In genomic region chr11:123588117-123588815, GRCh38 we compare ENCODE assay signal across 29 cellular contexts.
A peak's percentile ranks its signal among the peaks of the same experiment; 100 is the strongest.
DNase-seq lines count a peak whose midpoint lies in the region; ATAC-seq, FAIRE-seq and TF ChIP-seq lines count a peak whose summit lies in the region.
"Had no signal": no experiment of that assay in that cellular context is flagged by ENCODE, and none has a peak within 500 bp of the region (broad histone marks: within the 10 kb centered on the region; RNA-seq: fewer than 3 reads in every experiment).

No MANE protein-coding gene starts in this region.

- no peak for TF ChIP-seq RAD21 in A549 (conservative IDR thresholded peaks at IDR 0.05 in 1 of 2, IDR thresholded peaks at IDR 0.05 in 1 of 2)

- no peaks in the 10 kb centered on the region for H3K36me3 Mint-ChIP-seq in neural crest cell (ENCODE audit: low read depth)

- peak overlapping the region; percentile 93 for H3K4me2 ChIP-seq in A549

- peaks cover 14% of the 10 kb centered on the region for H3K4me1 Mint-ChIP-seq in neural crest cell
- H3K4me1 Mint-ChIP-seq: B cell, immature natural killer cell had no signal

- peak; percentile 78 for FAIRE-seq in A549 (lab: Jason Lieb, UNC)
- FAIRE-seq: frontal cortex had no signal

- H3K4me3 Mint-ChIP-seq in neural crest cell = no peak overlapping the region
- H3K4me3 Mint-ChIP-seq: B cell; effector memory CD8-positive, alpha-beta T cell; immature natural killer cell had no signal

- H3K9ac ChIP-seq in endocrine pancreas (ENCODE audit: control insufficient read depth, insufficient read depth, low read length) = peak overlapping the region; percentile 14

- peak overlapping the region; percentile 97 for H3K27ac ChIP-seq in A549
- H3K27ac ChIP-seq: brain microvascular endothelial cell, esophagus squamous epithelium, HL-60, psoas muscle had no signal

- H3K36me3 ChIP-seq in endocrine pancreas (ENCODE audit: control insufficient read depth, insufficient read depth, low read length) = no peaks in the 10 kb centered on the region
- H3K36me3 ChIP-seq: brain microvascular endothelial cell, esophagus squamous epithelium, HAP-1 had no signal

- H3K9me3 ChIP-seq in A549 (no peaks in the 10 kb centered on the region), endocrine pancreas (ENCODE audit: control insufficient read depth, low read length) (no peaks in the 10 kb centered on the region)
- H3K9me3 ChIP-seq: esophagus squamous epithelium, HAP-1, psoas muscle had no signal

- DNase-seq in A549 (ENCODE audit: low read depth in 1 of 2, low spot score in 1 of 2) (peak; percentile 83 to 93), HuH-7.5 (ENCODE audit: low spot score) (peak; percentile 72), neural crest cell (ENCODE audit: low read depth, low spot score) (no peak), C1 segment of cervical spinal cord (lab: John Stamatoyannopoulos, UW) (no peak), GDM1 (lab: John Stamatoyannopoulos, UW) (no peak)
- DNase-seq: activated CD4-positive, CD25-positive, alpha-beta regulatory T cell treated with anti-CD3 and anti-CD28 coated beads, Interleukin-2, amount 50 U/mL, for 72 hours; activated CD8-positive, alpha-beta memory T cell treated with anti-CD3 and anti-CD28 coated beads for 24 hours; activated gamma-delta T cell treated with Interleukin-2 at 50 U/mL for 16 hours; activated T-cell treated with anti-CD3 and anti-CD28 coated beads, Interleukin-2, amount 50 U/mL, for 1 hour; brain microvascular endothelial cell; effector memory CD8-positive, alpha-beta T cell; esophagus squamous epithelium; immature natural killer cell; NCI-H1105 treated with DMSO at 0.1 percent for 48 hours; NCI-H2029 treated with DMSO at 0.1 percent for 48 hours; NCI-H226; OCI-M1; stimulated activated CD8-positive, alpha-beta memory T cell treated with anti-CD3 and anti-CD28 coated beads, Interleukin-4, amount 100 ng/mL, for 48 hours; T1000; trophoblast cell had no signal

- peak overlapping the region; percentile 57 for H3K27ac Mint-ChIP-seq in neural crest cell (ENCODE audit: unreplicated experiment)
- H3K27ac Mint-ChIP-seq: B cell, immature natural killer cell had no signal

- no peaks in the 10 kb centered on the region for H3K9me3 Mint-ChIP-seq in neural crest cell
- H3K9me3 Mint-ChIP-seq: effector memory CD8-positive, alpha-beta T cell; immature natural killer cell had no signal

- 1% methylated on average over 10 of the region's 14 CpGs for WGBS in A549 (ENCODE audit: missing lambda C conversion rate)

- H3K27me3 Mint-ChIP-seq in neural crest cell (ENCODE audit: low read depth) = no peaks in the 10 kb centered on the region
- H3K27me3 Mint-ChIP-seq: B cell; effector memory CD8-positive, alpha-beta T cell had no signal

- peaks cover 84% of the 10 kb centered on the region for H3K4me1 ChIP-seq in A549
- H3K4me1 ChIP-seq in endocrine pancreas (ENCODE audit: control insufficient read depth, insufficient read depth, low read length) = no peaks in the 10 kb centered on the region

- CTCF ChIA-PET in A549 (lab: Yijun Ruan, JAX) = interaction anchor here (1.1 kb wide), 1 partner anchor 11 kb away, joined by 5 read pairs; no protein-coding TSS in a partner anchor

- peak; percentile 64 to 81; a peak in 3 of 5 replicates for TF ChIP-seq EP300 in A549 (IDR thresholded peaks at IDR 0.05)

- H3K4me3 ChIP-seq in A549 = peak overlapping the region; percentile 14; the same call in 1 of the 3 replicates
- H3K4me3 ChIP-seq in endocrine pancreas (ENCODE audit: control insufficient read depth, insufficient read depth, low read length) = peak overlapping the region; percentile 25
- H3K4me3 ChIP-seq: esophagus squamous epithelium, HAP-1, psoas muscle had no signal

- peak; percentile 45 to 73 for ATAC-seq in A549
- ATAC-seq in HG02798 (IDR thresholded peaks at IDR 0.05; ENCODE audit: poor library complexity, unreplicated experiment) = no peak
- no peak for ATAC-seq in GM21390 (IDR thresholded peaks at IDR 0.05; ENCODE audit: unreplicated experiment)
- ATAC-seq: effector memory CD8-positive, alpha-beta T cell; psoas muscle; Right ventricle myocardium inferior had no signal

- POLR2A ChIA-PET in A549 (lab: Yijun Ruan, JAX) = no interaction called here

- no peak for TF ChIP-seq POLR2A in A549 (IDR thresholded peaks at IDR 0.05; ENCODE audit: low read length)

- H3K27me3 ChIP-seq in endocrine pancreas (ENCODE audit: control insufficient read depth, insufficient read depth, low read length) = no peaks in the 10 kb centered on the region
- H3K27me3 ChIP-seq: brain microvascular endothelial cell, esophagus squamous epithelium had no signal

- no peak for TF ChIP-seq CTCF in A549 (IDR thresholded peaks at IDR 0.05)
- TF ChIP-seq CTCF in neural crest cell (conservative IDR thresholded peaks at IDR 0.05) = no peak

TF ChIP-seq in A549, 52 proteins besides CTCF, POLR2A, EP300 and RAD21:
- TF ChIP-seq FOXS1 (CRISPR knock-in tag; IDR thresholded peaks at IDR 0.05) = no peak
- TF ChIP-seq ZSCAN20 (CRISPR knock-in tag; IDR thresholded peaks at IDR 0.05) = no peak
- TF ChIP-seq JUN (IDR thresholded peaks at IDR 0.05) = peak; percentile 40 to 65; a peak in 4 of 5 replicates
- TF ChIP-seq ZFP36 (IDR thresholded peaks at IDR 0.05; ENCODE audit: borderline replicate concordance, partially characterized antibody) = no peak
- TF ChIP-seq HOXB13 (CRISPR knock-in tag; IDR thresholded peaks at IDR 0.05; ENCODE audit: low read depth) = peak; percentile 84
- peak; percentile 69; the same call in 1 of the 2 replicates for TF ChIP-seq EHF (CRISPR knock-in tag; IDR thresholded peaks at IDR 0.05)
- no peak for TF ChIP-seq FOSL2 (IDR thresholded peaks at IDR 0.05)
- TF ChIP-seq FOSL2 (CRISPR knock-in tag; IDR thresholded peaks at IDR 0.05) = peak; percentile 33; the same call in 1 of the 2 replicates
- no peak for TF ChIP-seq HMGXB4 (CRISPR knock-in tag; IDR thresholded peaks at IDR 0.05; ENCODE audit: borderline replicate concordance)
- TF ChIP-seq GATA3 (IDR thresholded peaks at IDR 0.05; ENCODE audit: borderline replicate concordance) = peak; percentile 70
- TF ChIP-seq CEBPB (IDR thresholded peaks at IDR 0.05) = no peak
- peak; percentile 77 for TF ChIP-seq MAX (IDR thresholded peaks at IDR 0.05)

Comparison
In these comparisons a context has a peak if more than half of its experiments do, and no peak if none do; other contexts are left out.
1. ATAC-seq: peak in A549 (2 of 2); none in HG02798 (single experiment) and GM21390 (single experiment).
2. DNase-seq: peak in A549 (2 of 2) and HuH-7.5 (single experiment); none in neural crest cell (single experiment), C1 segment of cervical spinal cord (0 of 14) and GDM1 (single experiment).